11 cellular contexts compared by ENCODE assay signal in genomic region chr2:141259683-141260082, GRCh38.
"Had no signal": no experiment of that assay in that cellular context is flagged by ENCODE, and none has a peak within 500 bp of the region (broad histone marks: within the 10 kb centered on the region; RNA-seq: fewer than 3 reads in every experiment).

No MANE protein-coding gene starts in this region.

- H3K27ac ChIP-seq: GM23248 had no signal

- ATAC-seq: GM23338, HCT116 had no signal

- H2AFZ ChIP-seq: GM23248, GM23338 had no signal

- DNase-seq: GM23248, GOT3, H7, H9, HCEC 1CT, HFFc6 had no signal

- H3K4me2 ChIP-seq: GM23338 had no signal

- H3K9me3 ChIP-seq: HAP-1 had no signal

- H3K36me3 ChIP-seq: HAP-1 had no signal

- H3K9me3 Mint-ChIP-seq: GM23338, H9 had no signal

- FAIRE-seq: H1, H54 had no signal

- H3K4me1 Mint-ChIP-seq: GM23338, H9 had no signal

- H3K4me1 ChIP-seq: HAP-1 had no signal

- H3K4me3 ChIP-seq: GM23248, GM23338, HAP-1 had no signal

- H3K9ac ChIP-seq: GM23248 had no signal

- H3K27ac Mint-ChIP-seq: GM23338, H9, HFFc6 had no signal

- H3K4me3 Mint-ChIP-seq: GM23338, H9, HFFc6 had no signal
